ENCODE assay signal across 8 cellular contexts in the genomic region with DNA sequence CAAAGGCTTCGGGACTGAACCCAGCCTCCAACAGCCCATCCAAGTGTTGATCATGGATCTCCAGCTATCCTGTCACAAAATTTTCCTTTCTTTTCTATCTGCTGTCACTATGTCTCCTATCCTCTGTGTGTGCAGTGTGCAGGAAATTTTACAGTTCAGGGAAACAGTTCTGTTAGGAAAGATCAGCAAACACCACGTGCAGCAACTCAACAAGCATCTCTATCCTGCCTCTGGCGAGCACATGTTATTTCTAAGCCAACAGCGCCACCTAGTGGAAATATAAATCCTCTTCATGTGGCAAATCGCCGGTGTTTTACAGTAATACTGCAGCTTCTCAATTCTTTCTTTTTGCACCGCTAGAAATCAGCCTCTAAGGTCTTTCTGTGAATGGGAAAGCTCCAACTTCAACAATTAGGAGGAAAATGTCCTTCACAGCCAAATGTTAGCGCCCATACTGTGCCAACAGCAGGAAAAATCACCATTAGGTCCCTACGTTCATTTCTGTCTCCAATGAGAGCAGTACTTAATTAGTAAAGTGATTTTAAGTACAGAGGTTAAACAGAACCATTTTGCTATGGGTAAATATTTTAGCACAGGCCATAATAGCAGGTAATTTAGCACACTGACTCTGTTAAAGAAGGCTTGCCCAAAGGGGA. TPM values are rescaled to one million over a fixed set of nuclear protein-coding genes. Genes with fewer than 3 reads are reported as not detected.
DNase-seq lines count a peak whose midpoint lies in the region; ATAC-seq, FAIRE-seq and TF ChIP-seq lines count a peak whose summit lies in the region.

No MANE protein-coding gene starts in this region.

- H3K4me2 ChIP-seq in HCT116 (ENCODE audit: low read length), result peak overlapping the region; percentile 33; the same call in 1 of the 2 replicates

- CTCF ChIA-PET in HCT116 (lab: Charles Lee), result interaction anchor here (0.7 to 2.7 kb wide), 10 partner anchors 9 to 1282 kb away, joined by 3 to 27 read pairs (median 4); a partner anchor contains a TSS

- no peaks in the 10 kb centered on the region for H3K4me1 ChIP-seq in HCT116 (ENCODE audit: control insufficient read depth in 1 of 2, insufficient read depth in 2 of 2, low read length in 2 of 2)

- peak; percentile 71 for DNase-seq in HCT116 (ENCODE audit: low read depth, low spot score)
- DNase-seq in NCI-H446 treated with DMSO at 0.1 percent for 48 hours (lab: John Stamatoyannopoulos, UW), result peak; percentile 40
- peak; percentile 28 for DNase-seq in activated CD4-positive, alpha-beta T cell treated with anti-CD3 and anti-CD28 coated beads for 1 hour
- peak; percentile 84 for DNase-seq in midbrain (lab: John Stamatoyannopoulos, UW)
- DNase-seq in stimulated activated naive CD8-positive, alpha-beta T cell treated with anti-CD3 and anti-CD28 coated beads, Interleukin-15, amount 100 ng/mL, for 72 hours, result peak; percentile 59 to 62
- no peak for DNase-seq in 8988T

- H3K9me3 Mint-ChIP-seq in stimulated activated naive CD8-positive, alpha-beta T cell treated with anti-CD3 and anti-CD28 coated beads, Interleukin-15, amount 100 ng/mL, for 72 hours, result peaks cover 20 to 35% of the 10 kb centered on the region in 2 donors

- no peaks in the 10 kb centered on the region for H3K9me2 ChIP-seq in HCT116 (ENCODE audit: insufficient read depth)

- H3K27ac ChIP-seq in C4-2B (no peak overlapping the region), HCT116 (ENCODE audit: low read depth, low read length) (no peak overlapping the region)

- intact Hi-C loops in HCT116 (cut with micrococcal nuclease), result loop anchor here (1.0 to 10.0 kb wide), 5 partner anchors 73 to 935 kb away; no protein-coding TSS in a partner anchor

- BruUV-seq in HCT116 (replicated peaks; lab: Mats Ljungman, UMichigan), result no TSS peak

- RAD21 ChIA-PET in HCT116 (lab: Charles Lee; ENCODE audit: low non-redundant PET in 1 of 2, low total read pairs in 2 of 2, uncharacterized antibody in 2 of 2, unreplicated experiment in 2 of 2), result interaction anchor here in 1 of 2 experiments (1.2 kb wide), 1 partner anchor 73 kb away, joined by 3 read pairs; no protein-coding TSS in a partner anchor

- H3K27ac Mint-ChIP-seq in stimulated activated naive CD8-positive, alpha-beta T cell treated with anti-CD3 and anti-CD28 coated beads, Interleukin-15, amount 100 ng/mL, for 72 hours, result no peak overlapping the region

- TF ChIP-seq CTCF in C4-2B (conservative IDR thresholded peaks at IDR 0.05) (peak; percentile 79), HCT116 (IDR thresholded peaks at IDR 0.05 in 2 of 3, conservative IDR thresholded peaks at IDR 0.05 in 1 of 3; ENCODE audit: borderline replicate concordance in 1 of 3, insufficient read depth in 1 of 3, low read depth in 2 of 3, low read length in 2 of 3) (peak; percentile 50 to 83 (median 79))

- no peak overlapping the region for H3K4me3 ChIP-seq in HCT116 (replicated peaks in 1 of 2; ENCODE audit: low read depth in 1 of 2, low read length in 2 of 2)

- no peaks in the 10 kb centered on the region for H3K27me3 ChIP-seq in HCT116 (ENCODE audit: insufficient read depth, low read length)

- H2AFZ ChIP-seq in HCT116 (ENCODE audit: low read depth, low read length, poor library complexity, severe bottlenecking), result peak overlapping the region; percentile 80

- peak; percentile 94 for ATAC-seq in HCT116
- ATAC-seq in stimulated activated naive CD8-positive, alpha-beta T cell treated with anti-CD3 and anti-CD28 coated beads, Interleukin-15, amount 100 ng/mL, for 72 hours, result peak; percentile 72

- peak; percentile 89 for TF ChIP-seq RAD21 in HCT116 (IDR thresholded peaks at IDR 0.05; ENCODE audit: low read depth)

- H3K4me3 Mint-ChIP-seq in stimulated activated naive CD8-positive, alpha-beta T cell treated with anti-CD3 and anti-CD28 coated beads, Interleukin-15, amount 100 ng/mL, for 72 hours, result no peak overlapping the region

- peaks cover 6% of the 10 kb centered on the region for H3K4me1 Mint-ChIP-seq in stimulated activated naive CD8-positive, alpha-beta T cell treated with anti-CD3 and anti-CD28 coated beads, Interleukin-15, amount 100 ng/mL, for 72 hours

- peak; percentile 45 for FAIRE-seq in endometrium (lab: Jason Lieb, UNC)

- no peak overlapping the region for H3K9ac ChIP-seq in HCT116 (ENCODE audit: low read length)

- H4K20me1 ChIP-seq in HCT116 (ENCODE audit: insufficient read depth), result no peaks in the 10 kb centered on the region

- peaks cover 0 to 4% of the 10 kb centered on the region in 2 experiments; a peak in 1 of 4 replicates for H3K9me3 ChIP-seq in HCT116 (ENCODE audit: control insufficient read depth in 1 of 2, insufficient read depth in 1 of 2, low read depth in 1 of 2, low read length in 2 of 2)

- no peaks in the 10 kb centered on the region for H3K36me3 ChIP-seq in HCT116 (ENCODE audit: control insufficient read depth in 1 of 2, insufficient read depth in 2 of 2, low read length in 2 of 2)

- H3K79me2 ChIP-seq in HCT116 (ENCODE audit: insufficient read depth, low read length), result no peaks in the 10 kb centered on the region

- TF ChIP-seq POLR2A in HCT116 (IDR thresholded peaks at IDR 0.05; ENCODE audit: borderline replicate concordance, extremely low read depth, insufficient read depth, insufficient read length), result no peak

- peaks cover 43% of the 10 kb centered on the region for H3K27me3 Mint-ChIP-seq in stimulated activated naive CD8-positive, alpha-beta T cell treated with anti-CD3 and anti-CD28 coated beads, Interleukin-15, amount 100 ng/mL, for 72 hours

- POLR2A ChIA-PET in HCT116 (lab: Charles Lee), result interaction anchor here (1.4 kb wide), 1 partner anchor 35 kb away, joined by 3 read pairs; a partner anchor contains a TSS

TF ChIP-seq in HCT116, 20 proteins besides CTCF, POLR2A, EP300 and RAD21:
- TF ChIP-seq TCF7L2 (IDR thresholded peaks at IDR 0.05; ENCODE audit: borderline replicate concordance, extremely low read depth, insufficient read depth, insufficient read length) (no peak), EZH2 (IDR thresholded peaks at IDR 0.05) (no peak), SRF (IDR thresholded peaks at IDR 0.05; ENCODE audit: low read depth) (no peak), POLR2AphosphoS5 (IDR thresholded peaks at IDR 0.05; ENCODE audit: low read depth, low read length) (no peak), YY1 (IDR thresholded peaks at IDR 0.05; ENCODE audit: extremely low read depth, insufficient replicate concordance, low read depth, low read length) (no peak)
- TF ChIP-seq, protein P1, sequence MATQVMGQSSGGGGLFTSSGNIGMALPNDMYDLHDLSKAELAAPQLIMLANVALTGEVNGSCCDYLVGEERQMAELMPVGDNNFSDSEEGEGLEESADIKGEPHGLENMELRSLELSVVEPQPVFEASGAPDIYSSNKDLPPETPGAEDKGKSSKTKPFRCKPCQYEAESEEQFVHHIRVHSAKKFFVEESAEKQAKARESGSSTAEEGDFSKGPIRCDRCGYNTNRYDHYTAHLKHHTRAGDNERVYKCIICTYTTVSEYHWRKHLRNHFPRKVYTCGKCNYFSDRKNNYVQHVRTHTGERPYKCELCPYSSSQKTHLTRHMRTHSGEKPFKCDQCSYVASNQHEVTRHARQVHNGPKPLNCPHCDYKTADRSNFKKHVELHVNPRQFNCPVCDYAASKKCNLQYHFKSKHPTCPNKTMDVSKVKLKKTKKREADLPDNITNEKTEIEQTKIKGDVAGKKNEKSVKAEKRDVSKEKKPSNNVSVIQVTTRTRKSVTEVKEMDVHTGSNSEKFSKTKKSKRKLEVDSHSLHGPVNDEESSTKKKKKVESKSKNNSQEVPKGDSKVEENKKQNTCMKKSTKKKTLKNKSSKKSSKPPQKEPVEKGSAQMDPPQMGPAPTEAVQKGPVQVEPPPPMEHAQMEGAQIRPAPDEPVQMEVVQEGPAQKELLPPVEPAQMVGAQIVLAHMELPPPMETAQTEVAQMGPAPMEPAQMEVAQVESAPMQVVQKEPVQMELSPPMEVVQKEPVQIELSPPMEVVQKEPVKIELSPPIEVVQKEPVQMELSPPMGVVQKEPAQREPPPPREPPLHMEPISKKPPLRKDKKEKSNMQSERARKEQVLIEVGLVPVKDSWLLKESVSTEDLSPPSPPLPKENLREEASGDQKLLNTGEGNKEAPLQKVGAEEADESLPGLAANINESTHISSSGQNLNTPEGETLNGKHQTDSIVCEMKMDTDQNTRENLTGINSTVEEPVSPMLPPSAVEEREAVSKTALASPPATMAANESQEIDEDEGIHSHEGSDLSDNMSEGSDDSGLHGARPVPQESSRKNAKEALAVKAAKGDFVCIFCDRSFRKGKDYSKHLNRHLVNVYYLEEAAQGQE (IDR thresholded peaks at IDR 0.05; ENCODE audit: low read depth), result no peak
- TF ChIP-seq, protein P2, sequence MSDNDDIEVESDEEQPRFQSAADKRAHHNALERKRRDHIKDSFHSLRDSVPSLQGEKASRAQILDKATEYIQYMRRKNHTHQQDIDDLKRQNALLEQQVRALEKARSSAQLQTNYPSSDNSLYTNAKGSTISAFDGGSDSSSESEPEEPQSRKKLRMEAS (IDR thresholded peaks at IDR 0.05), result peak; percentile 78

RNA-seq across cellular contexts. Expression of a gene that starts 21.3 kb away (rescaled TPM):
- total RNA-seq in HCT116 (2021; ENCODE audit: unreplicated experiment), result 4.0 TPM
- polyA plus RNA-seq in HCT116 (2012), result 2.0 and 2.9 TPM in 2 replicates

RNA-seq across cellular contexts. Expression of a gene that starts 35.3 kb away (rescaled TPM):
- 9.9 TPM for total RNA-seq in HCT116 (2021; ENCODE audit: unreplicated experiment)
- polyA plus RNA-seq in HCT116 (2012), result 2.0 and 5.7 TPM in 2 replicates

RNA-seq across cellular contexts. Expression of a gene that starts 35.8 kb away (rescaled TPM):
- total RNA-seq in HCT116 (2021; ENCODE audit: unreplicated experiment), result 0.27 TPM
- polyA plus RNA-seq in HCT116 (2012), result 0.33 and 0.90 TPM in 2 replicates
